1 cellular context compared by ENCODE assay signal in genomic region chr9:33254211-33254610, GRCh38.
TF ChIP-seq lines count a peak whose summit lies in the region.

No MANE protein-coding gene starts in this region.

TF ChIP-seq in A549, 52 proteins besides CTCF, POLR2A, EP300 and RAD21 (continued from another document):
- TF ChIP-seq FOSB (CRISPR knock-in tag; IDR thresholded peaks at IDR 0.05) = no peak
